ENCODE assay signal across 12 cellular contexts in the genomic region with DNA sequence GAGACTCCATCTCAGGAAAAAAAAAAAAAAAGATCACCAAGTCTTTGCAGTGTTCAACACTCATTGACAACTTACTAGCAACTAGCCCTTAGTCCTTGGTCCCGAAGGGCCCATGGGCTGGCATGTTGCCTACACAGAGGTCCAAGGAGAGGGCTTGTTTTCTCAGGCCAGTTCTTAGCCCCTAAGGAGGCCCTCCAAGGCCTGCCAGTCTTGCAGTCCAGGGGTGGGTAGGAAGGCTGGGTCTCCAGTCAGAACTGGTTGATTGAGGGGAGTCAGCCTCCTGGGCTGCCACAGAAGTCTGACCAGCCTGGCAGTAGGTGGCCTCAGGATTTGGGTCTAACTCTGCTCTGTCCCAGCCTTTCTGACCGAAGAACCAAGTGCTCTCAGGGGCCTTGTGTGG. TPM values are rescaled to one million over a fixed set of nuclear protein-coding genes. Genes with fewer than 3 reads are reported as not detected.
DNase-seq lines count a peak whose midpoint lies in the region; ATAC-seq and TF ChIP-seq lines count a peak whose summit lies in the region.
"Had no signal": no experiment of that assay in that cellular context is flagged by ENCODE, and none has a peak within 500 bp of the region (broad histone marks: within the 10 kb centered on the region; RNA-seq: fewer than 3 reads in every experiment).

No MANE protein-coding gene starts in this region.

- H3K4me1 Mint-ChIP-seq in neural progenitor cell: peaks cover 60% of the 10 kb centered on the region

- H3K4me3 ChIP-seq in SK-N-SH (ENCODE audit: low read depth in 2 of 2, low read length in 1 of 2) (no peak overlapping the region), fibroblast of mammary gland (ENCODE audit: control insufficient read depth, low read depth, low read length) (no peak overlapping the region), neural progenitor cell (no peak overlapping the region), upper lobe of left lung (no peak overlapping the region)

- CTCF ChIA-PET in SK-N-SH (lab: Yijun Ruan, JAX): interaction anchor here (1.0 to 10.9 kb wide), 4 partner anchors 20 to 479 kb away, joined by 3 to 235 read pairs (median 111); no protein-coding TSS in a partner anchor

- TF ChIP-seq EP300 in SK-N-SH (IDR thresholded peaks at IDR 0.05; ENCODE audit: borderline replicate concordance in 1 of 2, low read depth in 1 of 2, low read length in 1 of 2): no peak
- no peak for TF ChIP-seq EP300 in upper lobe of left lung (IDR thresholded peaks at IDR 0.05)

- TF ChIP-seq CTCF in SK-N-SH (IDR thresholded peaks at IDR 0.05) (no peak), fibroblast of mammary gland (conservative IDR thresholded peaks at IDR 0.05; ENCODE audit: control insufficient read depth, insufficient read depth, low read depth, low read length) (no peak), neural progenitor cell (IDR thresholded peaks at IDR 0.05) (no peak), upper lobe of left lung (IDR thresholded peaks at IDR 0.05) (no peak)

- TF ChIP-seq POLR2A in upper lobe of left lung (IDR thresholded peaks at IDR 0.05): no peak

- H3K27ac ChIP-seq in SK-N-SH (ENCODE audit: low read depth in 2 of 2, low read length in 1 of 2) (peak overlapping the region; percentile 14 to 84; a peak in 3 of 4 replicates), neural progenitor cell (peak overlapping the region; percentile 83), upper lobe of left lung (peak overlapping the region; percentile 70 to 99 (median 88))

- no peak overlapping the region for H3K4me3 Mint-ChIP-seq in neural progenitor cell
- H3K4me3 Mint-ChIP-seq: stimulated activated effector memory CD8-positive, alpha-beta T cell treated with anti-CD3 and anti-CD28 coated beads, Interleukin-12 subunit alpha, Interleukin-12 subunit beta, amount 100 ng/mL, for 72 hours had no signal

- H3K36me3 ChIP-seq in SK-N-SH (replicated peaks in 1 of 2; ENCODE audit: control insufficient read depth in 1 of 2, insufficient read depth in 2 of 2, low read length in 1 of 2) (peaks cover 30 to 38% of the 10 kb centered on the region in 2 experiments), neural progenitor cell (no peaks in the 10 kb centered on the region), upper lobe of left lung (peaks cover 0 to 25% (median 18%) of the 10 kb centered on the region in 4 donors)

- peak overlapping the region; percentile 42 for H3K27ac Mint-ChIP-seq in neural progenitor cell
- H3K27ac Mint-ChIP-seq: stimulated activated effector memory CD8-positive, alpha-beta T cell treated with anti-CD3 and anti-CD28 coated beads, Interleukin-12 subunit alpha, Interleukin-12 subunit beta, amount 100 ng/mL, for 72 hours had no signal

- no peaks in the 10 kb centered on the region for H3K9me2 ChIP-seq in SK-N-SH

- H3K4me2 ChIP-seq in SK-N-SH (peak overlapping the region; percentile 51; the same call in 1 of the 2 replicates), neural progenitor cell (peak overlapping the region; percentile 31)

- H3F3A ChIP-seq in SK-N-SH (replicated peaks; ENCODE audit: insufficient read depth): peaks cover 18% of the 10 kb centered on the region
- peaks cover 27% of the 10 kb centered on the region for H3F3A ChIP-seq in neural progenitor cell (ENCODE audit: low read depth)

- H3K4me1 ChIP-seq in SK-N-SH (ENCODE audit: control insufficient read depth in 1 of 2, insufficient read depth in 2 of 2, low read depth in 1 of 2, low read length in 1 of 2) (peaks cover 44 to 53% of the 10 kb centered on the region in 2 experiments; a peak in 3 of 4 replicates), neural progenitor cell (peaks cover 46% of the 10 kb centered on the region), upper lobe of left lung (peaks cover 63 to 78% (median 67%) of the 10 kb centered on the region in 4 donors)

- H3K9me3 Mint-ChIP-seq in neural progenitor cell: no peaks in the 10 kb centered on the region
- H3K9me3 Mint-ChIP-seq: stimulated activated effector memory CD8-positive, alpha-beta T cell treated with anti-CD3 and anti-CD28 coated beads, Interleukin-12 subunit alpha, Interleukin-12 subunit beta, amount 100 ng/mL, for 72 hours had no signal

- H2AFZ ChIP-seq in SK-N-SH (ENCODE audit: low read depth): no peak overlapping the region
- no peak overlapping the region for H2AFZ ChIP-seq in neural progenitor cell (replicated peaks)

- H3K27me3 Mint-ChIP-seq in neural progenitor cell (ENCODE audit: insufficient read depth, low read depth): peaks cover 17% of the 10 kb centered on the region

- H3K9me3 ChIP-seq in SK-N-SH (no peaks in the 10 kb centered on the region), neural progenitor cell (ENCODE audit: low read depth) (no peaks in the 10 kb centered on the region), upper lobe of left lung (no peaks in the 10 kb centered on the region)

- no peak for ATAC-seq in SK-N-SH treated with all-trans-retinoic acid at 6 μM for 48 hours
- no peak for ATAC-seq in upper lobe of left lung (ENCODE audit: low FRiP score in 2 of 2)
- no peak for ATAC-seq in HG03196 (IDR thresholded peaks at IDR 0.05; ENCODE audit: unreplicated experiment)
- no peak for ATAC-seq in HG03139 (IDR thresholded peaks at IDR 0.05; ENCODE audit: unreplicated experiment)
- ATAC-seq: stimulated activated effector memory CD8-positive, alpha-beta T cell treated with anti-CD3 and anti-CD28 coated beads, Interleukin-12 subunit alpha, Interleukin-12 subunit beta, amount 100 ng/mL, for 72 hours had no signal

- no peak for TF ChIP-seq RAD21 in SK-N-SH (IDR thresholded peaks at IDR 0.05; ENCODE audit: low read length)

- WGBS in SK-N-SH (ENCODE audit: low lambda C conversion rate): 89% methylated on average over 1 of the region's 2 CpGs
- WGBS in upper lobe of left lung, 2 donors: 50 to 80% methylated on average over 1 of the region's 2 CpGs

- POLR2A ChIA-PET in SK-N-SH (lab: Yijun Ruan, JAX): no interaction called here

- H4K20me1 ChIP-seq in SK-N-SH (ENCODE audit: insufficient read depth): no peaks in the 10 kb centered on the region
- peaks cover 24% of the 10 kb centered on the region for H4K20me1 ChIP-seq in neural progenitor cell (ENCODE audit: low read depth)

- H3K27me3 ChIP-seq in SK-N-SH (ENCODE audit: insufficient read depth) (no peaks in the 10 kb centered on the region), neural progenitor cell (no peaks in the 10 kb centered on the region), upper lobe of left lung (no peaks in the 10 kb centered on the region)

- H3K9ac ChIP-seq in SK-N-SH (peak overlapping the region; percentile 58), neural progenitor cell (no peak overlapping the region)

- peaks cover 13% of the 10 kb centered on the region for H3K36me3 Mint-ChIP-seq in neural progenitor cell

- peaks cover 64% of the 10 kb centered on the region for H3K79me2 ChIP-seq in SK-N-SH (ENCODE audit: insufficient read depth)
- peaks cover 33% of the 10 kb centered on the region for H3K79me2 ChIP-seq in neural progenitor cell (ENCODE audit: low read depth)

- DNase-seq in SK-N-SH (no peak), fibroblast of mammary gland (ENCODE audit: low read depth) (peak; percentile 65), neural progenitor cell (ENCODE audit: low spot score) (no peak), upper lobe of left lung (no peak), retina (no peak)
- DNase-seq: 8988T; activated T-cell treated with anti-CD3 and anti-CD28 coated beads, Interleukin-2, amount 50 U/mL, for 1 hour; NCI-H1417 had no signal

TF ChIP-seq in SK-N-SH, 30 proteins besides CTCF, POLR2A, EP300 and RAD21 (continues in another document):
- TF ChIP-seq, protein P1, sequence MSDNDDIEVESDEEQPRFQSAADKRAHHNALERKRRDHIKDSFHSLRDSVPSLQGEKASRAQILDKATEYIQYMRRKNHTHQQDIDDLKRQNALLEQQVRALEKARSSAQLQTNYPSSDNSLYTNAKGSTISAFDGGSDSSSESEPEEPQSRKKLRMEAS (IDR thresholded peaks at IDR 0.05; ENCODE audit: low read depth): no peak
- TF ChIP-seq RXRA (IDR thresholded peaks at IDR 0.05; ENCODE audit: borderline replicate concordance, low read depth): no peak

TF ChIP-seq in SK-N-SH treated with all-trans-retinoic acid at 6 μM for 48 hours, 23 proteins besides CTCF, POLR2A, EP300 and RAD21:
- TF ChIP-seq BACH2 (CRISPR knock-in tag; IDR thresholded peaks at IDR 0.05; ENCODE audit: borderline replicate concordance) (no peak), ZNF565 (CRISPR knock-in tag; conservative IDR thresholded peaks at IDR 0.05; ENCODE audit: low read depth) (no peak), ZNF8 (CRISPR knock-in tag; IDR thresholded peaks at IDR 0.05) (no peak), ESRRG (CRISPR knock-in tag; IDR thresholded peaks at IDR 0.05) (no peak), PPARA (CRISPR knock-in tag; IDR thresholded peaks at IDR 0.05; ENCODE audit: borderline replicate concordance) (no peak)
- TF ChIP-seq, protein P2, sequence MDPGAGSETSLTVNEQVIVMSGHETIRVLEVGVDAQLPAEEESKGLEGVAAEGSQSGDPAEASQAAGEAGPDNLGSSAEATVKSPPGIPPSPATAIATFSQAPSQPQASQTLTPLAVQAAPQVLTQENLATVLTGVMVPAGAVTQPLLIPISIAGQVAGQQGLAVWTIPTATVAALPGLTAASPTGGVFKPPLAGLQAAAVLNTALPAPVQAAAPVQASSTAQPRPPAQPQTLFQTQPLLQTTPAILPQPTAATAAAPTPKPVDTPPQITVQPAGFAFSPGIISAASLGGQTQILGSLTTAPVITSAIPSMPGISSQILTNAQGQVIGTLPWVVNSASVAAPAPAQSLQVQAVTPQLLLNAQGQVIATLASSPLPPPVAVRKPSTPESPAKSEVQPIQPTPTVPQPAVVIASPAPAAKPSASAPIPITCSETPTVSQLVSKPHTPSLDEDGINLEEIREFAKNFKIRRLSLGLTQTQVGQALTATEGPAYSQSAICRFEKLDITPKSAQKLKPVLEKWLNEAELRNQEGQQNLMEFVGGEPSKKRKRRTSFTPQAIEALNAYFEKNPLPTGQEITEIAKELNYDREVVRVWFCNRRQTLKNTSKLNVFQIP (CRISPR knock-in tag; IDR thresholded peaks at IDR 0.05; ENCODE audit: borderline replicate concordance, low read depth): no peak

RNA-seq across cellular contexts. Expression of a gene that starts 32.7 kb away (rescaled TPM):
- 8.9 and 16.2 TPM in 2 replicates for polyA plus RNA-seq in SK-N-SH (2012; rRNA removed)
- polyA plus RNA-seq in SK-N-SH (2012; cell fraction: cytosol; rRNA removed): 6.6 and 9.6 TPM in 2 replicates
- 22.0 and 25.7 TPM in 2 replicates for polyA plus RNA-seq in SK-N-SH (2012; cell fraction: nucleus; rRNA removed)
- 12.2 and 32.7 TPM in 2 replicates for total RNA-seq in neural progenitor cell (ENCODE audit: low replicate concordance)
- total RNA-seq in upper lobe of left lung: 10 to 100 TPM in 3 of 6 donors, 1 to 10 TPM in 3; 3.7 to 17.0 (median 10.3) TPM

RNA-seq across cellular contexts. Expression of a gene that starts 34.1 kb away (rescaled TPM):
- 130 and 149 TPM in 2 replicates for polyA plus RNA-seq in SK-N-SH (2012; rRNA removed)
- 92.2 and 118 TPM in 2 replicates for polyA plus RNA-seq in SK-N-SH (2012; cell fraction: cytosol; rRNA removed)
- 127 and 164 TPM in 2 replicates for polyA plus RNA-seq in SK-N-SH (2012; cell fraction: nucleus; rRNA removed)
- total RNA-seq in neural progenitor cell (ENCODE audit: low replicate concordance) (82.4 and 133 TPM in 2 replicates), upper lobe of left lung (100 to 1,000 TPM in 2 of 6 donors, 10 to 100 TPM in 4; 48.2 to 130 (median 67.2) TPM)

RNA-seq across cellular contexts. Expression of a gene that starts 34.7 kb away (rescaled TPM):
- polyA plus RNA-seq in SK-N-SH (2012; rRNA removed): 29.7 and 44.5 TPM in 2 replicates
- polyA plus RNA-seq in SK-N-SH (2012; cell fraction: cytosol; rRNA removed): 20.8 and 32.9 TPM in 2 replicates
- polyA plus RNA-seq in SK-N-SH (2012; cell fraction: nucleus; rRNA removed): 59.3 and 67.2 TPM in 2 replicates
- total RNA-seq in neural progenitor cell (ENCODE audit: low replicate concordance) (10.1 and 19.3 TPM in 2 replicates), upper lobe of left lung (10 to 100 TPM; 18.5 to 34.3 (median 26.0) TPM)
